In genomic region chr4:112113786-112114185, GRCh38 we compare ENCODE assay signal across 14 cellular contexts. TPM values are rescaled to one million over a fixed set of nuclear protein-coding genes. Genes with fewer than 3 reads are reported as not detected.
DNase-seq lines count a peak whose midpoint lies in the region; ATAC-seq and TF ChIP-seq lines count a peak whose summit lies in the region.
"Had no signal": no experiment of that assay in that cellular context is flagged by ENCODE, and none has a peak within 500 bp of the region (broad histone marks: within the 10 kb centered on the region; RNA-seq: fewer than 3 reads in every experiment).

No MANE protein-coding gene starts in this region.

- H4K8ac ChIP-seq in mesenchymal stem cell (ENCODE audit: low read length), result no peak overlapping the region

- H3K18ac ChIP-seq in mesenchymal stem cell (ENCODE audit: low read depth in 1 of 2, low read length in 2 of 2), result peak overlapping the region in 1 of 2 experiments; percentile 64

- H3K79me1 ChIP-seq in mesenchymal stem cell (replicated peaks; ENCODE audit: low read length, poor library complexity, severe bottlenecking), result no peaks in the 10 kb centered on the region

- no peak overlapping the region for H3K14ac ChIP-seq in mesenchymal stem cell (ENCODE audit: low read length in 2 of 2)

- H3K9me2 ChIP-seq in PC-3 (replicated peaks; ENCODE audit: low read length), result no peaks in the 10 kb centered on the region

- no peak for ATAC-seq in PC-3
- ATAC-seq in GM21381 (IDR thresholded peaks at IDR 0.05; ENCODE audit: unreplicated experiment), result no peak
- ATAC-seq in GM19455 (IDR thresholded peaks at IDR 0.05; ENCODE audit: unreplicated experiment), result no peak
- ATAC-seq: CD8-positive, alpha-beta T cell had no signal

- no peaks in the 10 kb centered on the region for H4K20me1 ChIP-seq in PC-3 (ENCODE audit: low read length)

- TF ChIP-seq CTCF in C4-2B (conservative IDR thresholded peaks at IDR 0.05) (no peak), PC-3 (conservative IDR thresholded peaks at IDR 0.05; ENCODE audit: low read depth, low read length) (no peak), endodermal cell (conservative IDR thresholded peaks at IDR 0.05) (no peak)

- H4K91ac ChIP-seq in mesenchymal stem cell (ENCODE audit: low read length), result no peak overlapping the region

- peak overlapping the region in 1 of 2 experiments; percentile 49 for H3K4ac ChIP-seq in mesenchymal stem cell (ENCODE audit: low read depth in 1 of 2, low read length in 2 of 2)

- TSS peak; percentile 77 for BruUV-seq in PC-3 (replicated peaks; lab: Mats Ljungman, UMichigan)

- H3K9ac ChIP-seq in PC-3 (ENCODE audit: low read length) (peak overlapping the region; percentile 53), endodermal cell (ENCODE audit: extremely low read depth, low read length, poor library complexity, severe bottlenecking) (no peak overlapping the region), mesenchymal stem cell (ENCODE audit: low read length) (no peak overlapping the region)

- no peak overlapping the region for H2BK120ac ChIP-seq in mesenchymal stem cell (ENCODE audit: low read depth, low read length)

- H3K4me1 Mint-ChIP-seq in endodermal cell, result peaks cover 22% of the 10 kb centered on the region

- no peak overlapping the region for H2BK5ac ChIP-seq in mesenchymal stem cell (ENCODE audit: low read depth, low read length, poor library complexity, severe bottlenecking)

- H3K4me3 ChIP-seq in PC-3 (ENCODE audit: low read length), result peak overlapping the region; percentile 54
- no peak overlapping the region for H3K4me3 ChIP-seq in endodermal cell (ENCODE audit: low read length)
- H3K4me3 ChIP-seq in mesenchymal stem cell (ENCODE audit: insufficient read depth in 1 of 2, low read depth in 1 of 2, low read length in 2 of 2), result no peak overlapping the region

- DNase-seq in PC-3 (no peak), endodermal cell (no peak), mesenchymal stem cell (no peak), AG08396 (ENCODE audit: low spot score) (no peak)
- DNase-seq in activated naive CD4-positive, alpha-beta T cell treated with Interleukin-2 at 50 U/mL for 16 hours, result no peak
- DNase-seq: BE2C; CD8-positive, alpha-beta T cell; GF-D8; NCI-H187 treated with DMSO at 0.1 percent for 48 hours; NCI-H2171 had no signal

- H3K4me2 ChIP-seq in PC-3 (ENCODE audit: low read length) (peak overlapping the region; percentile 80), mesenchymal stem cell (ENCODE audit: low read length, poor library complexity, severe bottlenecking) (no peak overlapping the region)

- no peaks in the 10 kb centered on the region for H3K36me3 ChIP-seq in PC-3 (ENCODE audit: low read depth, low read length)
- no peaks in the 10 kb centered on the region for H3K36me3 ChIP-seq in endodermal cell (ENCODE audit: control insufficient read depth, insufficient read depth, low read length)
- no peaks in the 10 kb centered on the region for H3K36me3 ChIP-seq in mesenchymal stem cell (ENCODE audit: control insufficient read depth in 1 of 2, insufficient read depth in 2 of 2, low read depth in 1 of 2, low read length in 2 of 2)
- H3K36me3 ChIP-seq: BE2C had no signal

- H3K27ac Mint-ChIP-seq in endodermal cell, result peak overlapping the region; percentile 67
- H3K27ac Mint-ChIP-seq: CD8-positive, alpha-beta T cell had no signal

- H3K27ac ChIP-seq in C4-2B, result peak overlapping the region; percentile 89
- H3K27ac ChIP-seq in PC-3 (ENCODE audit: low read length), result peak overlapping the region; percentile 98
- no peak overlapping the region for H3K27ac ChIP-seq in endodermal cell (ENCODE audit: low read depth, low read length)
- H3K27ac ChIP-seq in mesenchymal stem cell (ENCODE audit: low read length, poor library complexity, severe bottlenecking), result no peak overlapping the region
- H3K27ac ChIP-seq: HL-60 had no signal

- 90% methylated on average over 1 of the region's 1 CpG; no CpG with 5 or more reads in 1 of the 2 experiments for WGBS in endodermal cell (ENCODE audit: insufficient coverage in 1 of 2, insufficient read length in 1 of 2), 2 experiments
- WGBS in mesenchymal stem cell, result 100% methylated on average over 1 of the region's 1 CpG

- peaks cover 3% of the 10 kb centered on the region for H3F3A ChIP-seq in PC-3 (ENCODE audit: low read length, unreplicated experiment)

- CTCF ChIA-PET in PC-3 (lab: Charles Lee), result no interaction called here

- no peaks in the 10 kb centered on the region for H3K9me3 ChIP-seq in PC-3 (ENCODE audit: low read length)
- H3K9me3 ChIP-seq in endodermal cell (ENCODE audit: control insufficient read depth, low read length), result no peaks in the 10 kb centered on the region
- H3K9me3 ChIP-seq in mesenchymal stem cell (ENCODE audit: control insufficient read depth, low read length), result no peaks in the 10 kb centered on the region
- H3K9me3 ChIP-seq: BE2C had no signal

- H3K4me1 ChIP-seq in PC-3 (ENCODE audit: insufficient read depth, low read length) (peaks cover 46% of the 10 kb centered on the region), endodermal cell (ENCODE audit: control insufficient read depth, insufficient read depth, low read length) (no peaks in the 10 kb centered on the region), mesenchymal stem cell (ENCODE audit: control insufficient read depth, insufficient read depth, low read depth, low read length) (no peaks in the 10 kb centered on the region)
- H3K4me1 ChIP-seq: BE2C had no signal

- H2AFZ ChIP-seq in PC-3 (ENCODE audit: low read length), result peak overlapping the region; percentile 66
- H2AFZ ChIP-seq in mesenchymal stem cell (ENCODE audit: low read depth, low read length), result no peak overlapping the region

- peak overlapping the region; percentile 1 to 90 for H2BK12ac ChIP-seq in mesenchymal stem cell (ENCODE audit: low read length in 2 of 2)

- H3K27me3 Mint-ChIP-seq in endodermal cell (ENCODE audit: insufficient read depth), result peaks cover 2% of the 10 kb centered on the region

- H3K4me3 Mint-ChIP-seq in endodermal cell, result peak overlapping the region; percentile 18
- H3K4me3 Mint-ChIP-seq: CD8-positive, alpha-beta T cell had no signal

- POLR2A ChIA-PET in PC-3 (lab: Charles Lee; ENCODE audit: unreplicated experiment), result no interaction called here

- intact Hi-C loops in PC-3 (cut with micrococcal nuclease), result loop anchor here (1.0 to 2.0 kb wide), 2 partner anchors 30 to 33 kb away; no protein-coding TSS in a partner anchor

- H2BK15ac ChIP-seq in mesenchymal stem cell (ENCODE audit: low read depth, poor library complexity, severe bottlenecking), result no peak overlapping the region

- no peaks in the 10 kb centered on the region for H3K79me2 ChIP-seq in PC-3 (ENCODE audit: low read length)

- H3K23ac ChIP-seq in mesenchymal stem cell (ENCODE audit: low read length in 2 of 2), result no peak overlapping the region

- no peak overlapping the region for H2AK5ac ChIP-seq in mesenchymal stem cell (ENCODE audit: low read length, severe bottlenecking)

- no peaks in the 10 kb centered on the region for H3K36me3 Mint-ChIP-seq in endodermal cell (ENCODE audit: low read depth)
- H3K36me3 Mint-ChIP-seq: CD8-positive, alpha-beta T cell had no signal

- H3K9me3 Mint-ChIP-seq in endodermal cell, result peaks cover 1% of the 10 kb centered on the region
- H3K9me3 Mint-ChIP-seq: CD8-positive, alpha-beta T cell had no signal

- H3K27me3 ChIP-seq in PC-3 (ENCODE audit: low read length) (no peaks in the 10 kb centered on the region), endodermal cell (ENCODE audit: control insufficient read depth, insufficient read depth, low read length, poor library complexity, severe bottlenecking) (peaks cover 7% of the 10 kb centered on the region), mesenchymal stem cell (ENCODE audit: control insufficient read depth in 1 of 2, insufficient read depth in 1 of 2, low read length in 2 of 2) (no peaks in the 10 kb centered on the region)

RNA-seq across cellular contexts. Expression of gene FAM241A, which starts 31.5 kb away (rescaled TPM):
- total RNA-seq in PC-3 (2014; rRNA removed), result 2.2 and 2.8 TPM in 2 replicates
- total RNA-seq in endodermal cell, result under 1 TPM; 0.13 to 0.18 TPM
- polyA plus RNA-seq in endodermal cell (2013, experiment 1 of 2), result 0.43 TPM
- 0.41 TPM for polyA plus RNA-seq in endodermal cell (2013, experiment 2 of 2)
- 2.3 TPM for polyA plus RNA-seq in mesenchymal stem cell (2013, experiment 1 of 2)
- 2.5 TPM for polyA plus RNA-seq in mesenchymal stem cell (2013, experiment 2 of 2)

Comparison
In these comparisons a context has a peak if more than half of its experiments do, and no peak if none do; other contexts are left out.
1. H3K27ac ChIP-seq: peak in C4-2B (single experiment) and PC-3 (single experiment); none in endodermal cell (single experiment) and mesenchymal stem cell (single experiment).